14 cellular contexts compared by ENCODE assay signal in the genomic region with DNA sequence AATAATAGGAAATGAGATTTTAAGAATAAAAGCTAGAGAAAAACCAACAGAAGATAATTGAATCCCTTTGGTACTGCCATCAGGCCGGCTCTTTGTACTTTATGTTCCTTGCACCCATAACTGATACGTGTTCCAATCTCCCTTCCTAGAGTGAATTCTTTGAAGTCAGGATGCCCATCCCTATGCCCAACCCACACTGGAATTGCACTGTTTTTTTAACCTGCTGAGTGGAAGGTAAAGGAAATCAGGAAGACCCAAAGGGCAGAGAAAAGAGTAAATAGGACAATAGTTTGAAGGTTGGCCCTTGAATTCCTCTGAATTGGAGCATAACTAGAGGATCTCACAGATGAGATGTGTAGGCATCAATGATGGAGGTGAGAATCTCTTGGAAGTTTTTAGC. TPM values are rescaled to one million over a fixed set of nuclear protein-coding genes. Genes with fewer than 3 reads are reported as not detected.
DNase-seq lines count a peak whose midpoint lies in the region; ATAC-seq and TF ChIP-seq lines count a peak whose summit lies in the region.
"Had no signal": no experiment of that assay in that cellular context is flagged by ENCODE, and none has a peak within 500 bp of the region (broad histone marks: within the 10 kb centered on the region; RNA-seq: fewer than 3 reads in every experiment).

No MANE protein-coding gene starts in this region.

- intact Hi-C loops in Calu3 (cut with micrococcal nuclease; ENCODE audit: unreplicated experiment), result loop anchor here (5.0 kb wide), 1 partner anchor 150 kb away; no protein-coding TSS in a partner anchor
- intact Hi-C loops in lower lobe of right lung (cut with DNase I), result no loop called here
- intact Hi-C loops in right cardiac atrium (cut with DNase I), result no loop called here
- intact Hi-C loops in left ventricle myocardium inferior (cut with micrococcal nuclease), result no loop called here

- H3K9me3 ChIP-seq in BLaER1 treated with 17β-estradiol and CSF1 and Interleukin-3, amounts not matched to agents 10 nM and 100 nM (replicated peaks in 1 of 11), result no peaks in the 10 kb centered on the region
- no peaks in the 10 kb centered on the region for H3K9me3 ChIP-seq in lower lobe of right lung
- H3K9me3 ChIP-seq in right cardiac atrium (ENCODE audit: control insufficient read depth, low read length), result no peaks in the 10 kb centered on the region
- no peaks in the 10 kb centered on the region for H3K9me3 ChIP-seq in left ventricle myocardium inferior (replicated peaks)

- BruUV-seq in Calu3 (replicated peaks; lab: Mats Ljungman, UMichigan), result no TSS peak

- peaks cover 44% of the 10 kb centered on the region for H3K4me1 Mint-ChIP-seq in Calu3 (ENCODE audit: low read depth, unreplicated experiment)
- peaks cover 27% of the 10 kb centered on the region for H3K4me1 Mint-ChIP-seq in activated T-helper 17 cell treated with anti-CD3 and anti-CD28 coated beads, Interleukin-2, amount 50 U/mL, for 72 hours

- H3K36me3 Mint-ChIP-seq in Calu3 (ENCODE audit: insufficient read depth, unreplicated experiment), result peaks cover 23% of the 10 kb centered on the region
- H3K36me3 Mint-ChIP-seq in activated T-helper 17 cell treated with anti-CD3 and anti-CD28 coated beads, Interleukin-2, amount 50 U/mL, for 72 hours (ENCODE audit: low read depth), result no peaks in the 10 kb centered on the region
- H3K36me3 Mint-ChIP-seq: naive B cell had no signal

- H3K27ac Mint-ChIP-seq in Calu3 (ENCODE audit: unreplicated experiment), result peak overlapping the region; percentile 87
- H3K27ac Mint-ChIP-seq in activated T-helper 17 cell treated with anti-CD3 and anti-CD28 coated beads, Interleukin-2, amount 50 U/mL, for 72 hours, result peak overlapping the region; percentile 61

- 67% methylated on average over 2 of the region's 2 CpGs for WGBS in right cardiac atrium

- peaks cover 0 to 6% (median under 1%) of the 10 kb centered on the region in 11 experiments; a peak in 10 of 22 replicates for H4K20me1 ChIP-seq in BLaER1 treated with 17β-estradiol and CSF1 and Interleukin-3, amounts not matched to agents 10 nM and 100 nM

- H3K9ac ChIP-seq in BLaER1 treated with 17β-estradiol and CSF1 and Interleukin-3, amounts not matched to agents 10 nM and 100 nM, result peak overlapping the region in 3 of 11 experiments; percentile 2 to 25 (median 6); a peak in 3 of 22 replicates

- H3K9me3 Mint-ChIP-seq in Calu3 (ENCODE audit: low read depth, unreplicated experiment), result no peaks in the 10 kb centered on the region
- no peaks in the 10 kb centered on the region for H3K9me3 Mint-ChIP-seq in activated T-helper 17 cell treated with anti-CD3 and anti-CD28 coated beads, Interleukin-2, amount 50 U/mL, for 72 hours
- H3K9me3 Mint-ChIP-seq: naive B cell had no signal

- H3K27me3 ChIP-seq in BLaER1 treated with 17β-estradiol and CSF1 and Interleukin-3, amounts not matched to agents 10 nM and 100 nM, result no peaks in the 10 kb centered on the region
- H3K27me3 ChIP-seq in lower lobe of right lung (ENCODE audit: low read depth) (no peaks in the 10 kb centered on the region), right cardiac atrium (ENCODE audit: control insufficient read depth, insufficient read depth) (no peaks in the 10 kb centered on the region), left ventricle myocardium inferior (ENCODE audit: low read depth) (no peaks in the 10 kb centered on the region)

- CTCF ChIA-PET in Calu3 (lab: Charles Lee), result no interaction called here

- DNase-seq in Calu3 (no peak), lower lobe of right lung (no peak), SIG-M5 treated with dmso at 0.1 percent for 504 hours (lab: John Stamatoyannopoulos, UW; ENCODE audit: unreplicated experiment) (no peak), right cardiac atrium (no peak), left ventricle myocardium inferior (no peak)
- DNase-seq: GDM1, kidney, naive B cell, NCI-H1092 treated with DMSO at 0.1 percent for 48 hours, retina had no signal

- H3K36me3 ChIP-seq in BLaER1 treated with 17β-estradiol and CSF1 and Interleukin-3, amounts not matched to agents 10 nM and 100 nM, result no peaks in the 10 kb centered on the region
- H3K36me3 ChIP-seq in lower lobe of right lung (no peaks in the 10 kb centered on the region), left ventricle myocardium inferior (no peaks in the 10 kb centered on the region)

- peaks cover 0 to 88% (median 52%) of the 10 kb centered on the region in 10 experiments; a peak in 18 of 20 replicates for H3K4me1 ChIP-seq in BLaER1 treated with 17β-estradiol and CSF1 and Interleukin-3, amounts not matched to agents 10 nM and 100 nM
- H3K4me1 ChIP-seq in lower lobe of right lung, result no peaks in the 10 kb centered on the region
- H3K4me1 ChIP-seq in right cardiac atrium (ENCODE audit: control insufficient read depth, insufficient read depth, low read length), result no peaks in the 10 kb centered on the region
- peaks cover 6% of the 10 kb centered on the region for H3K4me1 ChIP-seq in left ventricle myocardium inferior

- peak overlapping the region in 6 of 11 experiments; percentile 31 to 82 (median 64); a peak in 12 of 22 replicates for H3K4me2 ChIP-seq in BLaER1 treated with 17β-estradiol and CSF1 and Interleukin-3, amounts not matched to agents 10 nM and 100 nM

- H3K4me3 ChIP-seq in BLaER1 treated with 17β-estradiol and CSF1 and Interleukin-3, amounts not matched to agents 10 nM and 100 nM, result no peak overlapping the region
- H3K4me3 ChIP-seq in lower lobe of right lung (no peak overlapping the region), right cardiac atrium (ENCODE audit: low read length) (no peak overlapping the region), left ventricle myocardium inferior (no peak overlapping the region)

- H3K27me3 Mint-ChIP-seq in Calu3 (ENCODE audit: unreplicated experiment), result no peaks in the 10 kb centered on the region
- H3K27me3 Mint-ChIP-seq in activated T-helper 17 cell treated with anti-CD3 and anti-CD28 coated beads, Interleukin-2, amount 50 U/mL, for 72 hours, result no peaks in the 10 kb centered on the region
- H3K27me3 Mint-ChIP-seq: naive B cell had no signal

- TF ChIP-seq CTCF in Calu3 (IDR thresholded peaks at IDR 0.05; ENCODE audit: unreplicated experiment), result no peak
- TF ChIP-seq CTCF in lower lobe of right lung (IDR thresholded peaks at IDR 0.05), result no peak
- TF ChIP-seq CTCF in left ventricle myocardium inferior (IDR thresholded peaks at IDR 0.05; ENCODE audit: borderline replicate concordance), result no peak

- H3K4me3 Mint-ChIP-seq in Calu3 (ENCODE audit: low read depth, unreplicated experiment), result peak overlapping the region; percentile 17
- H3K4me3 Mint-ChIP-seq in activated T-helper 17 cell treated with anti-CD3 and anti-CD28 coated beads, Interleukin-2, amount 50 U/mL, for 72 hours, result peak overlapping the region; percentile 64
- H3K4me3 Mint-ChIP-seq: naive B cell had no signal

- peak overlapping the region in 2 of 11 experiments; percentile 51 to 66; a peak in 5 of 22 replicates for H3K27ac ChIP-seq in BLaER1 treated with 17β-estradiol and CSF1 and Interleukin-3, amounts not matched to agents 10 nM and 100 nM
- H3K27ac ChIP-seq in lower lobe of right lung (peak overlapping the region; percentile 14), right cardiac atrium (ENCODE audit: low read length) (no peak overlapping the region), left ventricle myocardium inferior (replicated peaks) (no peak overlapping the region)
- H3K27ac ChIP-seq: C4-2B had no signal

- ATAC-seq in activated T-helper 17 cell treated with anti-CD3 and anti-CD28 coated beads, Interleukin-2, amount 50 U/mL, for 72 hours (replicated peaks), result no peak
- no peak for ATAC-seq in lower lobe of right lung
- no peak for ATAC-seq in HG03196 (IDR thresholded peaks at IDR 0.05; ENCODE audit: unreplicated experiment)
- no peak for ATAC-seq in right cardiac atrium

RNA-seq across cellular contexts. Expression of a gene that starts 4.4 kb away (rescaled TPM):
- total RNA-seq in Calu3 (2022), result 45.0 and 47.6 TPM in 2 replicates
- total RNA-seq in activated T-helper 17 cell treated with anti-CD3 and anti-CD28 coated beads, Interleukin-2, amount 50 U/mL, for 72 hours, result 10 to 100 TPM; 24.5 to 34.1 TPM
- 21.4 TPM for total RNA-seq in lower lobe of right lung
- total RNA-seq in right cardiac atrium, result 10 to 100 TPM; 16.2 to 18.8 (median 17.9) TPM
- 7.9 TPM for polyA plus RNA-seq in right cardiac atrium
- 18.6 TPM for total RNA-seq in left ventricle myocardium inferior
